21 cellular contexts compared by ENCODE assay signal in the genomic region with DNA sequence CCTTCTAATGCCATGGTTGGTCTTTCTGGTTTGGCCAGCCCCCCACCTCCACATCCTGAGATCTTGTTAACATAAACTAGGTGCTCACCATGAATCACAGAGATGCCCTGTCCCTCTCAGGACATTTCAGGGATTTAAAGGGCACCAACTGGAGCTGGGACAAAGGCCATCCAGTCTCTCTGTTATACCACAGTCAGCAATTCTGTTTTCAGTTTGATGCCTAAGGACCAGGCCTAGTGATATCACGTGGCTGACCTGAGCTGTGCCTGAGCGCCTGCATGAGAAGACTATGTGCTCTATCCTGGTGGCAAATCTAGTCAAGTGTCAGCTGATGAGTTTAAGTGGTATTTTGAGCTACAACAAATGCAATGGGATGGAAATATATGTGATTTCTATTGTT. TPM values are rescaled to one million over a fixed set of nuclear protein-coding genes. Genes with fewer than 3 reads are reported as not detected.
DNase-seq lines count a peak whose midpoint lies in the region; ATAC-seq, FAIRE-seq and TF ChIP-seq lines count a peak whose summit lies in the region.
"Had no signal": no experiment of that assay in that cellular context is flagged by ENCODE, and none has a peak within 500 bp of the region (broad histone marks: within the 10 kb centered on the region; RNA-seq: fewer than 3 reads in every experiment).

No MANE protein-coding gene starts in this region.

- H4K12ac ChIP-seq in trophoblast cell (ENCODE audit: low read depth, low read length), result no peak overlapping the region

- H3K27me3 ChIP-seq in HepG2 (ENCODE audit: control insufficient read depth in 1 of 2, insufficient read depth in 2 of 2, low read length in 2 of 2) (no peaks in the 10 kb centered on the region), right lobe of liver (no peaks in the 10 kb centered on the region), trophoblast cell (ENCODE audit: insufficient read depth, low read length) (no peaks in the 10 kb centered on the region)
- H3K27me3 ChIP-seq: BE2C, BLaER1 had no signal

- H2AK5ac ChIP-seq in trophoblast cell (ENCODE audit: low read length), result no peak overlapping the region

- H3K9ac ChIP-seq in HepG2 (ENCODE audit: insufficient read depth, low read depth, low read length) (no peak overlapping the region), trophoblast cell (ENCODE audit: low read length) (no peak overlapping the region)
- H3K9ac ChIP-seq: BLaER1 had no signal

- no peak for TF ChIP-seq RAD21 in HepG2 (CRISPR knock-in tag; IDR thresholded peaks at IDR 0.05)

- H3K4me3 Mint-ChIP-seq in WTC11, result no peak overlapping the region
- H3K4me3 Mint-ChIP-seq: CD4-positive, alpha-beta T cell; CD8-positive, alpha-beta T cell had no signal

- no peak overlapping the region for H4K91ac ChIP-seq in trophoblast cell (ENCODE audit: low read depth, low read length)

- ATAC-seq in HepG2 (no peak), right lobe of liver (no peak), WTC11 (no peak)
- ATAC-seq: CD8-positive, alpha-beta T cell had no signal

- H3K79me2 ChIP-seq in HepG2 (ENCODE audit: insufficient read depth, low read length) (peaks cover 43% of the 10 kb centered on the region), trophoblast cell (ENCODE audit: control insufficient read depth, insufficient read depth, low read length, poor library complexity) (peaks cover 35% of the 10 kb centered on the region)

- H2BK12ac ChIP-seq in trophoblast cell (ENCODE audit: low read length), result no peak overlapping the region

- CTCF ChIA-PET in HepG2 (lab: Yijun Ruan, JAX; ENCODE audit: low intra/inter-chr PET ratio, low total read pairs) (no interaction called here), WTC11 (lab: Charles Lee) (no interaction called here)

- H4K8ac ChIP-seq in trophoblast cell (ENCODE audit: low read depth, low read length), result no peak overlapping the region

- H3K4ac ChIP-seq in trophoblast cell (ENCODE audit: low read depth, low read length), result peak overlapping the region; percentile 83

- TF ChIP-seq POLR2A in HepG2 (IDR thresholded peaks at IDR 0.05; ENCODE audit: insufficient read depth in 1 of 2, low read depth in 2 of 2, low read length in 2 of 2) (no peak), right lobe of liver (IDR thresholded peaks at IDR 0.05) (no peak)

- H2AFZ ChIP-seq in HepG2 (ENCODE audit: low read length) (no peak overlapping the region), trophoblast cell (ENCODE audit: insufficient read depth, low read length, poor library complexity) (no peak overlapping the region)

- no peak overlapping the region for H3K14ac ChIP-seq in trophoblast cell (ENCODE audit: low read length)

- H3K27me3 Mint-ChIP-seq in WTC11 (ENCODE audit: low read depth), result no peaks in the 10 kb centered on the region
- H3K27me3 Mint-ChIP-seq: CD4-positive, alpha-beta T cell had no signal

- TF ChIP-seq CTCF in HepG2 (CRISPR knock-in tag; IDR thresholded peaks at IDR 0.05), result no peak
- TF ChIP-seq CTCF in right lobe of liver (IDR thresholded peaks at IDR 0.05), result no peak
- TF ChIP-seq CTCF in WTC11 (IDR thresholded peaks at IDR 0.05), result no peak

- no peak overlapping the region for H3K27ac ChIP-seq in HepG2 (ENCODE audit: extremely low read length, insufficient read depth, low read length)
- H3K27ac ChIP-seq in right lobe of liver, result no peak overlapping the region
- H3K27ac ChIP-seq in trophoblast cell (ENCODE audit: low read depth, low read length), result no peak overlapping the region
- H3K27ac ChIP-seq: 22Rv1, BLaER1, C4-2B had no signal

- no peaks in the 10 kb centered on the region for H3K79me1 ChIP-seq in trophoblast cell (ENCODE audit: low read length)

- H3K9me3 Mint-ChIP-seq in WTC11, result peaks cover 36% of the 10 kb centered on the region

- no peak for DNase-seq in HepG2 (ENCODE audit: low spot score)
- DNase-seq in right lobe of liver, result no peak
- DNase-seq in WTC11 (ENCODE audit: low spot score), result no peak
- DNase-seq in trophoblast cell, result no peak
- DNase-seq in LoVo (ENCODE audit: low spot score), result no peak
- DNase-seq in C1 segment of cervical spinal cord (lab: John Stamatoyannopoulos, UW), result no peak
- DNase-seq: ACHN; BE2C; Caco-2; Calu3; CD4-positive, alpha-beta T cell; CD8-positive, alpha-beta T cell; DMS79 treated with DMSO at 0.1 percent for 48 hours; GF-D8 had no signal

- H3K4me3 ChIP-seq in HepG2 (replicated peaks in 1 of 3; ENCODE audit: insufficient read depth in 1 of 3, low read depth in 2 of 3, low read length in 3 of 3) (no peak overlapping the region), right lobe of liver (no peak overlapping the region), trophoblast cell (ENCODE audit: low read depth, low read length) (no peak overlapping the region)
- H3K4me3 ChIP-seq: BLaER1 had no signal

- TF ChIP-seq EP300 in HepG2 (IDR thresholded peaks at IDR 0.05; ENCODE audit: low read depth in 2 of 2, low read length in 2 of 2) (no peak), HepG2 (CRISPR knock-in tag; IDR thresholded peaks at IDR 0.05; ENCODE audit: borderline replicate concordance) (no peak)

- in situ Hi-C loops in HepG2 (cut with HindIII; ENCODE audit: extremely low pct_ligation_motif_present, low pct_unique_long_range_greater_than_20kb), result no loop called here

- BruUV-seq in HepG2 (replicated peaks; lab: Mats Ljungman, UMichigan), result no TSS peak

- intact Hi-C loops in HepG2 (cut with micrococcal nuclease; ENCODE audit: unreplicated experiment) (no loop called here), right lobe of liver (cut with DNase I) (no loop called here)

- peaks cover 48% of the 10 kb centered on the region for H3K4me1 Mint-ChIP-seq in WTC11

- no peak overlapping the region for H3K23ac ChIP-seq in trophoblast cell (ENCODE audit: low read length)

- peaks cover 71% of the 10 kb centered on the region for H3K36me3 Mint-ChIP-seq in WTC11

- H2BK5ac ChIP-seq in trophoblast cell (ENCODE audit: low read depth, low read length, poor library complexity), result no peak overlapping the region

- no peak overlapping the region for H2BK120ac ChIP-seq in trophoblast cell (ENCODE audit: insufficient read depth, low read length, poor library complexity)

- no peak overlapping the region for H3K18ac ChIP-seq in trophoblast cell (ENCODE audit: low read length)

- POLR2A ChIA-PET in HepG2 (lab: Yijun Ruan, JAX), result no interaction called here
- POLR2A ChIA-PET in WTC11 (lab: Charles Lee), result no interaction called here

- no peak for FAIRE-seq in HepG2 (lab: Jason Lieb, UNC)
- FAIRE-seq: D721Med, G401.6, GM12891, GM19239 had no signal

- H3K36me3 ChIP-seq in HepG2 (replicated peaks in 1 of 2; ENCODE audit: control insufficient read depth in 1 of 2, insufficient read depth in 2 of 2, low read length in 2 of 2) (no peaks in the 10 kb centered on the region; a peak in 1 of 5 replicates), right lobe of liver (no peaks in the 10 kb centered on the region), trophoblast cell (ENCODE audit: control insufficient read depth in 1 of 2, insufficient read depth in 2 of 2, low read length in 2 of 2) (peaks cover 10 to 17% of the 10 kb centered on the region in 2 experiments)
- H3K36me3 ChIP-seq: BE2C had no signal

- no peaks in the 10 kb centered on the region for H4K20me1 ChIP-seq in HepG2 (ENCODE audit: insufficient read depth, low read length)

- H3K4me2 ChIP-seq in HepG2 (ENCODE audit: low read depth, low read length) (no peak overlapping the region), trophoblast cell (ENCODE audit: low read length) (no peak overlapping the region)
- H3K4me2 ChIP-seq: BLaER1 had no signal

- H3K4me1 ChIP-seq in HepG2 (ENCODE audit: insufficient read depth, low read length), result no peaks in the 10 kb centered on the region
- no peaks in the 10 kb centered on the region for H3K4me1 ChIP-seq in right lobe of liver
- H3K4me1 ChIP-seq in trophoblast cell (ENCODE audit: control insufficient read depth in 1 of 2, insufficient read depth in 2 of 2, low read length in 2 of 2), result peaks cover 4 to 6% of the 10 kb centered on the region in 2 experiments
- H3K4me1 ChIP-seq: BE2C, BLaER1, Caco-2 had no signal

- whole genome bisulfite sequencing in HepG2 (ENCODE audit: low lambda C conversion rate), result 100% methylated on average over 2 of the region's 2 CpGs
- WGBS in right lobe of liver (ENCODE audit: insufficient coverage, low coverage, low lambda C conversion rate, missing lambda C conversion rate), result 100% methylated on average over 2 of the region's 2 CpGs
- no CpG with 5 or more reads among the region's 2 CpGs for WGBS in trophoblast cell (ENCODE audit: extremely low coverage, insufficient coverage, insufficient read length)

- H3K27ac Mint-ChIP-seq in WTC11, result peak overlapping the region; percentile 38; the same call in 1 of the 2 replicates
- H3K27ac Mint-ChIP-seq: CD4-positive, alpha-beta T cell; CD8-positive, alpha-beta T cell had no signal

- H3K9me3 ChIP-seq in HepG2 (ENCODE audit: low read length) (peaks cover 22% of the 10 kb centered on the region), right lobe of liver (peaks cover 0 to 8% (median 4%) of the 10 kb centered on the region in 4 donors), trophoblast cell (ENCODE audit: insufficient read depth, low read depth, low read length) (peaks cover 9% of the 10 kb centered on the region)
- H3K9me3 ChIP-seq: BE2C, Caco-2 had no signal

RNA-seq across cellular contexts. Expression of a gene that starts 26.1 kb away (rescaled TPM):
- total RNA-seq in HepG2 (2016; rRNA removed; fragmentation: Illumina TruSeq; extraction: Trizol), result 24.3 and 38.4 TPM in 2 replicates
- 12.5 and 14.0 TPM in 2 replicates for total RNA-seq in HepG2 (2016; cell fraction: cytosol; rRNA removed; fragmentation: Illumina TruSeq; extraction: Trizol; ENCODE audit: low read depth)
- 24.5 and 35.0 TPM in 2 replicates for total RNA-seq in HepG2 (2016; cell fraction: insoluble cytoplasmic fraction; rRNA removed; fragmentation: Illumina TruSeq; extraction: Trizol)
- total RNA-seq in HepG2 (2016; cell fraction: membrane; rRNA removed; fragmentation: Illumina TruSeq; extraction: Trizol), result 28.2 and 28.5 TPM in 2 replicates
- 19.6 and 24.3 TPM in 2 replicates for total RNA-seq in HepG2 (2016; cell fraction: nucleus; rRNA removed; fragmentation: Illumina TruSeq; extraction: Trizol)
- polyA plus RNA-seq in HepG2 (2011; rRNA removed), result 17.9 and 20.0 TPM in 2 replicates
- 9.8 and 17.5 TPM in 2 replicates for polyA plus RNA-seq in HepG2 (2011; cell fraction: cytosol; rRNA removed)
- polyA plus RNA-seq in HepG2 (2011; cell fraction: nucleus; rRNA removed), result 15.1 and 18.4 TPM in 2 replicates
- 18.2 and 18.8 TPM in 2 replicates for polyA plus RNA-seq in HepG2 (2012)
- 2.3 and 2.7 TPM in 2 replicates for polyA plus RNA-seq in HepG2 (2016; cell fraction: cytosol; fragmentation: Illumina TruSeq; extraction: Trizol; ENCODE audit: low read depth)
- polyA plus RNA-seq in HepG2 (2016; cell fraction: insoluble cytoplasmic fraction; fragmentation: Illumina TruSeq; extraction: Trizol; ENCODE audit: low read depth), result 33.7 and 34.5 TPM in 2 replicates
- polyA plus RNA-seq in HepG2 (2016; cell fraction: membrane; fragmentation: Illumina TruSeq; extraction: Trizol; ENCODE audit: low read depth), result 13.0 and 14.7 TPM in 2 replicates
- 27.7 and 31.7 TPM in 2 replicates for polyA plus RNA-seq in HepG2 (2016; cell fraction: nucleus; fragmentation: Illumina TruSeq; extraction: Trizol; ENCODE audit: insufficient read depth, low read depth)
- polyA minus RNA-seq in HepG2 (2011; rRNA and poly(A)+ RNA removed; ENCODE audit: low replicate concordance), result 20.1 and 42.8 TPM in 2 replicates
- 17.2 and 17.5 TPM in 2 replicates for polyA minus RNA-seq in HepG2 (2011; cell fraction: cytosol; rRNA and poly(A)+ RNA removed)
- 21.2 and 23.7 TPM in 2 replicates for polyA minus RNA-seq in HepG2 (2011; cell fraction: nucleus; rRNA and poly(A)+ RNA removed)
- 10 to 100 TPM; 15.7 to 21.2 (median 18.7) TPM for total RNA-seq in right lobe of liver
- total RNA-seq in WTC11 (2021), result 122 to 124 TPM (median 123 TPM) in 3 replicates
- 65.0 and 67.0 TPM in 2 replicates for polyA plus RNA-seq in trophoblast cell (2013)
